32 cellular contexts compared by ENCODE assay signal in genomic region chr16:35690413-35690812, GRCh38.
"Had no signal": no experiment of that assay in that cellular context is flagged by ENCODE, and none has a peak within 500 bp of the region (broad histone marks: within the 10 kb centered on the region; RNA-seq: fewer than 3 reads in every experiment).

No MANE protein-coding gene starts in this region.

- DNase-seq: activated B cell treated with CpG ODN at 0.5 μM for 24 hours; activated CD4-positive, alpha-beta T cell treated with anti-CD3 and anti-CD28 coated beads for 48 hours; activated CD4-positive, alpha-beta T cell treated with anti-CD3 and anti-CD28 coated beads, Interleukin-2, amount 50 U/mL, for 1 hour; activated CD4-positive, alpha-beta T cell treated with anti-CD3 and anti-CD28 coated beads, Interleukin-2, amount 50 U/mL, for 48 hours; activated CD8-positive, alpha-beta memory T cell treated with anti-CD3 and anti-CD28 coated beads, Interleukin-2, amount 10 ng/mL, durations not matched to agents 7 days and 5 days; activated CD8-positive, alpha-beta memory T cell treated with anti-CD3 and anti-CD28 coated beads, Interleukin-2, amount 50 U/mL, for 4 hours; activated CD8-positive, alpha-beta T cell treated with anti-CD3 and anti-CD28 coated beads for 36 hours; activated naive CD4-positive, alpha-beta T cell treated with anti-CD3 and anti-CD28 coated beads for 36 hours; activated naive CD8-positive, alpha-beta T cell treated with anti-CD3 and anti-CD28 coated beads for 36 hours; activated naive CD8-positive, alpha-beta T cell treated with anti-CD3 and anti-CD28 coated beads, Interleukin-2, amount 50 U/mL, for 24 hours; activated T-cell treated with anti-CD3 and anti-CD28 coated beads for 4 hours; activated T-cell treated with anti-CD3 and anti-CD28 coated beads, Interleukin-2, amount 50 U/mL, for 24 hours; activated T-cell treated with anti-CD3 and anti-CD28 coated beads, Interleukin-2, amount 50 U/mL, for 72 hours; adrenal gland; amygdala; aorta; body of pancreas; central memory CD4-positive, alpha-beta T cell; cerebellar nuclear complex; colonic mucosa; dorsolateral prefrontal cortex; effector memory CD4-positive, alpha-beta T cell; endodermal cell; foreskin fibroblast; head of caudate nucleus; SW 1271; T-helper 9 cell; WERI-Rb-1 had no signal

- H3K27ac ChIP-seq: adrenal gland, body of pancreas, colonic mucosa, dorsolateral prefrontal cortex, WERI-Rb-1 had no signal

- ATAC-seq: activated CD4-positive, CD25-positive, alpha-beta regulatory T cell treated with anti-CD3 and anti-CD28 coated beads, Interleukin-2, amount 50 U/mL, for 24 hours; activated CD8-positive, alpha-beta memory T cell treated with anti-CD3 and anti-CD28 coated beads, Interleukin-2, amount 10 ng/mL, durations not matched to agents 7 days and 5 days; activated CD8-positive, alpha-beta T cell treated with anti-CD3 and anti-CD28 coated beads for 36 hours; activated naive CD8-positive, alpha-beta T cell treated with anti-CD3 and anti-CD28 coated beads, Interleukin-2, amount 50 U/mL, for 24 hours; activated T-cell treated with anti-CD3 and anti-CD28 coated beads, Interleukin-2, amount 50 U/mL, for 72 hours; body of pancreas; esophagus mucosa; T-cell had no signal

- FAIRE-seq: frontal cortex had no signal

- H3K36me3 ChIP-seq: adrenal gland, colonic mucosa, WERI-Rb-1 had no signal

- H3K4me3 ChIP-seq: adrenal gland, body of pancreas, colonic mucosa, dorsolateral prefrontal cortex had no signal

- H3K27me3 ChIP-seq: adrenal gland, body of pancreas, colonic mucosa had no signal

- H3K4me1 ChIP-seq: adrenal gland, body of pancreas, colonic mucosa had no signal

- H3K9me3 ChIP-seq: adrenal gland, colonic mucosa had no signal
